Comparison of ENCODE assay signal across 16 cellular contexts in genomic region chr12:109743076-109743910, GRCh38. TPM values are rescaled to one million over a fixed set of nuclear protein-coding genes. Genes with fewer than 3 reads are reported as not detected.
DNase-seq lines count a peak whose midpoint lies in the region; ATAC-seq and TF ChIP-seq lines count a peak whose summit lies in the region.
"Had no signal": no experiment of that assay in that cellular context is flagged by ENCODE, and none has a peak within 500 bp of the region (broad histone marks: within the 10 kb centered on the region; RNA-seq: fewer than 3 reads in every experiment).

No MANE protein-coding gene starts in this region.

- H3K4me2 ChIP-seq in neural cell (ENCODE audit: low read length): peak overlapping the region; percentile 31

- H4K20me1 ChIP-seq in neural cell (ENCODE audit: insufficient read depth): no peaks in the 10 kb centered on the region

- no peak for TF ChIP-seq RAD21 in neural cell (conservative IDR thresholded peaks at IDR 0.05)

- peaks cover 9% of the 10 kb centered on the region for H3F3A ChIP-seq in neural cell (ENCODE audit: insufficient read depth, low read length, poor library complexity, severe bottlenecking)

- no peaks in the 10 kb centered on the region for H3K27me3 ChIP-seq in left ventricle myocardium inferior (ENCODE audit: low read depth)
- no peaks in the 10 kb centered on the region for H3K27me3 ChIP-seq in neural cell (ENCODE audit: insufficient read depth, low read depth, low read length)
- H3K27me3 ChIP-seq: thyroid gland had no signal

- H2AFZ ChIP-seq in neural cell (ENCODE audit: low read depth, low read length): no peak overlapping the region

- H3K4me1 ChIP-seq in left ventricle myocardium inferior: peaks cover 15% of the 10 kb centered on the region
- H3K4me1 ChIP-seq: thyroid gland had no signal

- no peaks in the 10 kb centered on the region for H3K9me2 ChIP-seq in neural cell (ENCODE audit: insufficient read depth, low read length)

- TF ChIP-seq CTCF in CD14-positive monocyte (IDR thresholded peaks at IDR 0.05) (no peak), WTC11 (IDR thresholded peaks at IDR 0.05) (no peak), left ventricle myocardium inferior (IDR thresholded peaks at IDR 0.05; ENCODE audit: borderline replicate concordance) (no peak), neural cell (IDR thresholded peaks at IDR 0.05; ENCODE audit: poor library complexity, severe bottlenecking) (no peak)

- ATAC-seq in WTC11 (no peak), GM18519 (IDR thresholded peaks at IDR 0.05; ENCODE audit: low FRiP score, unreplicated experiment) (no peak), HG03039 (IDR thresholded peaks at IDR 0.05; ENCODE audit: unreplicated experiment) (no peak)

- H3K4me3 ChIP-seq in left ventricle myocardium inferior: no peak overlapping the region
- peak overlapping the region; percentile 52 for H3K4me3 ChIP-seq in neural cell (ENCODE audit: low read length)
- H3K4me3 ChIP-seq: thyroid gland had no signal

- intact Hi-C loops in CD14-positive monocyte (cut with micrococcal nuclease): no loop called here
- intact Hi-C loops in left ventricle myocardium inferior (cut with micrococcal nuclease): no loop called here

- peak overlapping the region; percentile 57 for H3K9ac ChIP-seq in neural cell (ENCODE audit: low read length)

- no peaks in the 10 kb centered on the region for H3K36me3 Mint-ChIP-seq in CD14-positive monocyte
- no peaks in the 10 kb centered on the region for H3K36me3 Mint-ChIP-seq in WTC11
- H3K36me3 Mint-ChIP-seq: activated CD4-positive, alpha-beta memory T cell treated with anti-CD3 and anti-CD28 coated beads for 36 hours had no signal

- no peak overlapping the region for H3K4me3 Mint-ChIP-seq in CD14-positive monocyte
- no peak overlapping the region for H3K4me3 Mint-ChIP-seq in WTC11
- H3K4me3 Mint-ChIP-seq: activated CD4-positive, alpha-beta memory T cell treated with anti-CD3 and anti-CD28 coated beads for 36 hours had no signal

- H3K36me3 ChIP-seq in left ventricle myocardium inferior (no peaks in the 10 kb centered on the region), neural cell (ENCODE audit: insufficient read depth, low read length) (no peaks in the 10 kb centered on the region)
- H3K36me3 ChIP-seq: neutrophil, thyroid gland had no signal

- DNase-seq in CD14-positive monocyte (ENCODE audit: low spot score): peak; percentile 33
- peak; percentile 9 for DNase-seq in WTC11 (ENCODE audit: low spot score)
- DNase-seq in left ventricle myocardium inferior: peak; percentile 2
- DNase-seq in globus pallidus (ENCODE audit: low spot score): no peak
- no peak for DNase-seq in effector CD8-positive, alpha-beta T cell (lab: John Stamatoyannopoulos, UW)
- DNase-seq: activated CD4-positive, alpha-beta memory T cell treated with anti-CD3 and anti-CD28 coated beads for 36 hours; activated T-cell treated with anti-CD3 and anti-CD28 coated beads, Interleukin-2, amount 50 U/mL, for 48 hours; EL; mesenchymal stem cell; stimulated activated CD4-positive, alpha-beta T cell treated with anti-CD3 and anti-CD28 coated beads, Interleukin-2, amount 100 ng/mL, for 48 hours; thyroid gland had no signal

- H3K9me3 ChIP-seq in left ventricle myocardium inferior (replicated peaks) (no peaks in the 10 kb centered on the region), neural cell (ENCODE audit: low read length) (no peaks in the 10 kb centered on the region)
- H3K9me3 ChIP-seq: Caco-2, neutrophil, thyroid gland had no signal

- no peaks in the 10 kb centered on the region for H3K9me3 Mint-ChIP-seq in CD14-positive monocyte
- no peaks in the 10 kb centered on the region for H3K9me3 Mint-ChIP-seq in WTC11
- H3K9me3 Mint-ChIP-seq: activated CD4-positive, alpha-beta memory T cell treated with anti-CD3 and anti-CD28 coated beads for 36 hours had no signal

- H3K27ac Mint-ChIP-seq in CD14-positive monocyte (no peak overlapping the region), WTC11 (no peak overlapping the region)
- H3K27ac Mint-ChIP-seq: activated CD4-positive, alpha-beta memory T cell treated with anti-CD3 and anti-CD28 coated beads for 36 hours had no signal

- H3K79me2 ChIP-seq in neural cell (replicated peaks; ENCODE audit: insufficient read depth, low read length): peaks cover 41% of the 10 kb centered on the region

- POLR2A ChIA-PET in WTC11 (lab: Charles Lee): no interaction called here

- CTCF ChIA-PET in WTC11 (lab: Charles Lee): interaction anchor here (1.1 to 1.2 kb wide), 2 partner anchors 15 to 21 kb away, joined by 3 to 4 read pairs; no protein-coding TSS in a partner anchor

- H3K4me1 Mint-ChIP-seq in CD14-positive monocyte (peaks cover 8% of the 10 kb centered on the region), WTC11 (peaks cover under 1% of the 10 kb centered on the region; the same call in 1 of the 2 replicates)

- no peak for TF ChIP-seq EP300 in neural cell (conservative IDR thresholded peaks at IDR 0.05; ENCODE audit: poor library complexity, severe bottlenecking)

- H3K27me3 Mint-ChIP-seq in CD14-positive monocyte (ENCODE audit: low read depth in 3 of 3) (peaks cover 2 to 4% (median 2%) of the 10 kb centered on the region in 3 donors), WTC11 (ENCODE audit: low read depth) (no peaks in the 10 kb centered on the region)

- no peak overlapping the region for H3K27ac ChIP-seq in left ventricle myocardium inferior (replicated peaks)
- peak overlapping the region; percentile 74 for H3K27ac ChIP-seq in neural cell (ENCODE audit: low read length)
- H3K27ac ChIP-seq: neutrophil, thyroid gland had no signal

TF ChIP-seq in WTC11, 78 proteins besides CTCF, POLR2A, EP300 and RAD21:
- no peak for TF ChIP-seq ZNF263 (CRISPR knock-in tag; IDR thresholded peaks at IDR 0.05; ENCODE audit: low read depth)
- no peak for TF ChIP-seq HMGA2 (CRISPR knock-in tag; IDR thresholded peaks at IDR 0.05)
- TF ChIP-seq OVOL2 (CRISPR knock-in tag; IDR thresholded peaks at IDR 0.05; ENCODE audit: borderline replicate concordance): no peak

TF ChIP-seq in neural cell, 6 proteins besides CTCF, POLR2A, EP300 and RAD21:
- no peak for TF ChIP-seq SMC3 (conservative IDR thresholded peaks at IDR 0.05; ENCODE audit: poor library complexity)
- no peak for TF ChIP-seq POLR2AphosphoS5 (IDR thresholded peaks at IDR 0.05)
- TF ChIP-seq MXI1 (conservative IDR thresholded peaks at IDR 0.05; ENCODE audit: poor library complexity, severe bottlenecking): no peak
- TF ChIP-seq EZH2 (IDR thresholded peaks at IDR 0.05; ENCODE audit: borderline replicate concordance, insufficient read depth, low read length, poor library complexity, severe bottlenecking): no peak
- TF ChIP-seq, protein P1, sequence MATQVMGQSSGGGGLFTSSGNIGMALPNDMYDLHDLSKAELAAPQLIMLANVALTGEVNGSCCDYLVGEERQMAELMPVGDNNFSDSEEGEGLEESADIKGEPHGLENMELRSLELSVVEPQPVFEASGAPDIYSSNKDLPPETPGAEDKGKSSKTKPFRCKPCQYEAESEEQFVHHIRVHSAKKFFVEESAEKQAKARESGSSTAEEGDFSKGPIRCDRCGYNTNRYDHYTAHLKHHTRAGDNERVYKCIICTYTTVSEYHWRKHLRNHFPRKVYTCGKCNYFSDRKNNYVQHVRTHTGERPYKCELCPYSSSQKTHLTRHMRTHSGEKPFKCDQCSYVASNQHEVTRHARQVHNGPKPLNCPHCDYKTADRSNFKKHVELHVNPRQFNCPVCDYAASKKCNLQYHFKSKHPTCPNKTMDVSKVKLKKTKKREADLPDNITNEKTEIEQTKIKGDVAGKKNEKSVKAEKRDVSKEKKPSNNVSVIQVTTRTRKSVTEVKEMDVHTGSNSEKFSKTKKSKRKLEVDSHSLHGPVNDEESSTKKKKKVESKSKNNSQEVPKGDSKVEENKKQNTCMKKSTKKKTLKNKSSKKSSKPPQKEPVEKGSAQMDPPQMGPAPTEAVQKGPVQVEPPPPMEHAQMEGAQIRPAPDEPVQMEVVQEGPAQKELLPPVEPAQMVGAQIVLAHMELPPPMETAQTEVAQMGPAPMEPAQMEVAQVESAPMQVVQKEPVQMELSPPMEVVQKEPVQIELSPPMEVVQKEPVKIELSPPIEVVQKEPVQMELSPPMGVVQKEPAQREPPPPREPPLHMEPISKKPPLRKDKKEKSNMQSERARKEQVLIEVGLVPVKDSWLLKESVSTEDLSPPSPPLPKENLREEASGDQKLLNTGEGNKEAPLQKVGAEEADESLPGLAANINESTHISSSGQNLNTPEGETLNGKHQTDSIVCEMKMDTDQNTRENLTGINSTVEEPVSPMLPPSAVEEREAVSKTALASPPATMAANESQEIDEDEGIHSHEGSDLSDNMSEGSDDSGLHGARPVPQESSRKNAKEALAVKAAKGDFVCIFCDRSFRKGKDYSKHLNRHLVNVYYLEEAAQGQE (IDR thresholded peaks at IDR 0.05; ENCODE audit: borderline replicate concordance): no peak
- TF ChIP-seq TAF1 (IDR thresholded peaks at IDR 0.05; ENCODE audit: low read depth): no peak
TF ChIP-seq in neural cell: peak in this region for 0.

RNA-seq across cellular contexts. Expression of gene FAM222A, which starts 29.7 kb away (rescaled TPM):
- polyA plus RNA-seq in CD14-positive monocyte (not detected), neural cell (6.4 and 8.5 TPM in 2 replicates)
- total RNA-seq in WTC11 (2021) (1.3 to 1.6 TPM (median 1.6 TPM) in 3 replicates), left ventricle myocardium inferior (20.0 TPM)
- polyA minus RNA-seq in neural cell: 14.9 and 15.6 TPM in 2 replicates

Comparison
In these comparisons a context has a peak if more than half of its experiments do, and no peak if none do; other contexts are left out.
1. DNase-seq: peak in CD14-positive monocyte (single experiment), WTC11 (single experiment) and left ventricle myocardium inferior (single experiment); none in globus pallidus (single experiment) and effector CD8-positive, alpha-beta T cell (single experiment).